8 cellular contexts compared by ENCODE assay signal in genomic region chr1:1324084-1324523, GRCh38. TPM values are rescaled to one million over a fixed set of nuclear protein-coding genes. Genes with fewer than 3 reads are reported as not detected.
DNase-seq lines count a peak whose midpoint lies in the region; ATAC-seq, FAIRE-seq and TF ChIP-seq lines count a peak whose summit lies in the region.

No MANE protein-coding gene starts in this region.

- H4K20me1 ChIP-seq in HepG2 (ENCODE audit: insufficient read depth, low read length): peaks cover 5% of the 10 kb centered on the region; the same call in 1 of the 2 replicates

- peak overlapping the region; percentile 96 for H3K9ac ChIP-seq in HepG2 (ENCODE audit: insufficient read depth, low read depth, low read length)

- H3K27ac ChIP-seq in HepG2 (ENCODE audit: extremely low read length, insufficient read depth, low read length) (peak overlapping the region; percentile 69), upper lobe of right lung (peak overlapping the region; percentile 91)

- no CpG with 5 or more reads among the region's 41 CpGs for WGBS in HepG2 (ENCODE audit: low lambda C conversion rate)

- H3K36me3 ChIP-seq in HepG2 (replicated peaks in 1 of 2; ENCODE audit: control insufficient read depth in 1 of 2, insufficient read depth in 2 of 2, low read length in 2 of 2) (peaks cover 8 to 16% of the 10 kb centered on the region in 2 experiments; a peak in 4 of 5 replicates), upper lobe of right lung (peaks cover 25% of the 10 kb centered on the region)

- intact Hi-C loops in activated T-helper 1 cell treated with anti-CD3 and anti-CD28 coated beads, Interleukin-12 subunit alpha, Interleukin-12 subunit beta, Interleukin-2, Interleukin-4 antibody, amounts not matched to agents 30 ng/mL and 10 ng/mL and 1 ng/mL, durations not matched to agents 14 hours and 24 hours and 36 hours (cut with micrococcal nuclease): loop anchor here (1.0 kb wide), 3 partner anchors 16 to 208 kb away; partner anchors contain the start of genes AURKAIP1, C1orf159 and PUSL1
- intact Hi-C loops in HepG2 (cut with micrococcal nuclease; ENCODE audit: unreplicated experiment): loop anchor here (2.0 kb wide), 1 partner anchor 21 kb away; no protein-coding TSS in a partner anchor
- intact Hi-C loops in upper lobe of right lung (cut with DNase I): no loop called here

- 0 out of 2 replicates have a peak, but pooled peaks have one; percentile 18 for TF ChIP-seq RAD21 in HepG2 (CRISPR knock-in tag; IDR thresholded peaks at IDR 0.05)

- no peak for FAIRE-seq in HepG2 (lab: Jason Lieb, UNC)

- H3K4me1 Mint-ChIP-seq in activated T-helper 1 cell treated with anti-CD3 and anti-CD28 coated beads, Interleukin-12 subunit alpha, Interleukin-12 subunit beta, Interleukin-2, Interleukin-4 antibody, amounts not matched to agents 30 ng/mL and 10 ng/mL and 1 ng/mL, durations not matched to agents 14 hours and 24 hours and 36 hours (ENCODE audit: low read depth): peaks cover 20% of the 10 kb centered on the region

- H3K4me3 Mint-ChIP-seq in activated T-helper 1 cell treated with anti-CD3 and anti-CD28 coated beads, Interleukin-12 subunit alpha, Interleukin-12 subunit beta, Interleukin-2, Interleukin-4 antibody, amounts not matched to agents 30 ng/mL and 10 ng/mL and 1 ng/mL, durations not matched to agents 14 hours and 24 hours and 36 hours: peak overlapping the region; percentile 72

- no peaks in the 10 kb centered on the region for H3K9me3 ChIP-seq in HepG2 (ENCODE audit: low read length)
- no peaks in the 10 kb centered on the region for H3K9me3 ChIP-seq in upper lobe of right lung

- TF ChIP-seq POLR2A in HepG2 (IDR thresholded peaks at IDR 0.05; ENCODE audit: insufficient read depth in 1 of 2, low read depth in 2 of 2, low read length in 2 of 2): no peak

- H2AFZ ChIP-seq in HepG2 (ENCODE audit: low read length): no peak overlapping the region

- peak overlapping the region; percentile 68 to 99 (median 95); a peak in 5 of 6 replicates for H3K4me3 ChIP-seq in HepG2 (replicated peaks in 1 of 3; ENCODE audit: insufficient read depth in 1 of 3, low read depth in 2 of 3, low read length in 3 of 3)
- H3K4me3 ChIP-seq in upper lobe of right lung: peak overlapping the region; percentile 98

- H3K4me1 ChIP-seq in HepG2 (ENCODE audit: insufficient read depth, low read length) (peaks cover 23% of the 10 kb centered on the region), upper lobe of right lung (peaks cover 27% of the 10 kb centered on the region)

- peaks cover 8% of the 10 kb centered on the region for H3K36me3 Mint-ChIP-seq in activated T-helper 1 cell treated with anti-CD3 and anti-CD28 coated beads, Interleukin-12 subunit alpha, Interleukin-12 subunit beta, Interleukin-2, Interleukin-4 antibody, amounts not matched to agents 30 ng/mL and 10 ng/mL and 1 ng/mL, durations not matched to agents 14 hours and 24 hours and 36 hours (ENCODE audit: low read depth)

- POLR2A ChIA-PET in HepG2 (lab: Yijun Ruan, JAX): no interaction called here

- H3K27ac Mint-ChIP-seq in activated T-helper 1 cell treated with anti-CD3 and anti-CD28 coated beads, Interleukin-12 subunit alpha, Interleukin-12 subunit beta, Interleukin-2, Interleukin-4 antibody, amounts not matched to agents 30 ng/mL and 10 ng/mL and 1 ng/mL, durations not matched to agents 14 hours and 24 hours and 36 hours: no peak overlapping the region

- no peak for DNase-seq in activated T-helper 1 cell treated with anti-CD3 and anti-CD28 coated beads, Interleukin-12 subunit alpha, Interleukin-12 subunit beta, Interleukin-2, Interleukin-4 antibody, amounts not matched to agents 30 ng/mL and 10 ng/mL and 1 ng/mL, durations not matched to agents 14 hours and 24 hours and 36 hours (ENCODE audit: low spot score)
- no peak for DNase-seq in HepG2 (ENCODE audit: low spot score)
- no peak for DNase-seq in upper lobe of right lung
- DNase-seq in SW480 (ENCODE audit: low spot score): no peak
- no peak for DNase-seq in nucleus accumbens (lab: John Stamatoyannopoulos, UW)

- ATAC-seq in GM19023 (IDR thresholded peaks at IDR 0.05; ENCODE audit: unreplicated experiment): peak; percentile 29
- peak; percentile 27 for ATAC-seq in HG02938 (IDR thresholded peaks at IDR 0.05; ENCODE audit: unreplicated experiment)
- ATAC-seq in HepG2: peak; percentile 3
- no peak for ATAC-seq in upper lobe of right lung
- ATAC-seq in GM18519 (IDR thresholded peaks at IDR 0.05; ENCODE audit: low FRiP score, unreplicated experiment): no peak

- CTCF ChIA-PET in HepG2 (lab: Yijun Ruan, JAX; ENCODE audit: low intra/inter-chr PET ratio, low total read pairs): no interaction called here

- peak overlapping the region; percentile 67 for H3K4me2 ChIP-seq in HepG2 (ENCODE audit: low read depth, low read length)

- H3K79me2 ChIP-seq in HepG2 (ENCODE audit: insufficient read depth, low read length): peaks cover 52% of the 10 kb centered on the region

- no TSS peak for BruUV-seq in HepG2 (replicated peaks; lab: Mats Ljungman, UMichigan)

- TF ChIP-seq CTCF in HepG2 (CRISPR knock-in tag; IDR thresholded peaks at IDR 0.05) (no peak), upper lobe of right lung (IDR thresholded peaks at IDR 0.05) (no peak)

- H3K27me3 Mint-ChIP-seq in activated T-helper 1 cell treated with anti-CD3 and anti-CD28 coated beads, Interleukin-12 subunit alpha, Interleukin-12 subunit beta, Interleukin-2, Interleukin-4 antibody, amounts not matched to agents 30 ng/mL and 10 ng/mL and 1 ng/mL, durations not matched to agents 14 hours and 24 hours and 36 hours (ENCODE audit: insufficient read depth): no peaks in the 10 kb centered on the region

- H3K27me3 ChIP-seq in HepG2 (ENCODE audit: control insufficient read depth in 1 of 2, insufficient read depth in 2 of 2, low read length in 2 of 2): no peaks in the 10 kb centered on the region
- no peaks in the 10 kb centered on the region for H3K27me3 ChIP-seq in upper lobe of right lung

- H3K9me3 Mint-ChIP-seq in activated T-helper 1 cell treated with anti-CD3 and anti-CD28 coated beads, Interleukin-12 subunit alpha, Interleukin-12 subunit beta, Interleukin-2, Interleukin-4 antibody, amounts not matched to agents 30 ng/mL and 10 ng/mL and 1 ng/mL, durations not matched to agents 14 hours and 24 hours and 36 hours: no peaks in the 10 kb centered on the region

- TF ChIP-seq EP300 in HepG2 (IDR thresholded peaks at IDR 0.05; ENCODE audit: low read depth in 2 of 2, low read length in 2 of 2): no peak
- TF ChIP-seq EP300 in HepG2 (CRISPR knock-in tag; IDR thresholded peaks at IDR 0.05; ENCODE audit: borderline replicate concordance): no peak

- in situ Hi-C loops in HepG2 (cut with HindIII; ENCODE audit: extremely low pct_ligation_motif_present, low pct_unique_long_range_greater_than_20kb): no loop called here

RNA-seq across cellular contexts. Expression of gene INTS11, which starts 0.4 kb away (rescaled TPM):
- total RNA-seq in activated T-helper 1 cell treated with anti-CD3 and anti-CD28 coated beads, Interleukin-12 subunit alpha, Interleukin-12 subunit beta, Interleukin-2, Interleukin-4 antibody, amounts not matched to agents 30 ng/mL and 10 ng/mL and 1 ng/mL, durations not matched to agents 14 hours and 24 hours and 36 hours: 144 and 147 TPM in 2 replicates
- total RNA-seq in HepG2 (2016; rRNA removed; fragmentation: Illumina TruSeq; extraction: Trizol) (46.4 and 52.8 TPM in 2 replicates), upper lobe of right lung (81.9 TPM)
- total RNA-seq in HepG2 (2016; cell fraction: cytosol; rRNA removed; fragmentation: Illumina TruSeq; extraction: Trizol; ENCODE audit: low read depth): 23.1 and 23.4 TPM in 2 replicates
- 37.6 and 53.6 TPM in 2 replicates for total RNA-seq in HepG2 (2016; cell fraction: insoluble cytoplasmic fraction; rRNA removed; fragmentation: Illumina TruSeq; extraction: Trizol)
- 22.1 and 22.9 TPM in 2 replicates for total RNA-seq in HepG2 (2016; cell fraction: membrane; rRNA removed; fragmentation: Illumina TruSeq; extraction: Trizol)
- 43.7 and 54.4 TPM in 2 replicates for total RNA-seq in HepG2 (2016; cell fraction: nucleus; rRNA removed; fragmentation: Illumina TruSeq; extraction: Trizol)
- 94.8 and 104 TPM in 2 replicates for polyA plus RNA-seq in HepG2 (2011; rRNA removed)
- polyA plus RNA-seq in HepG2 (2011; cell fraction: cytosol; rRNA removed): 80.0 and 107 TPM in 2 replicates
- polyA plus RNA-seq in HepG2 (2011; cell fraction: nucleus; rRNA removed): 412 and 553 TPM in 2 replicates
- 69.0 and 86.1 TPM in 2 replicates for polyA plus RNA-seq in HepG2 (2012)
- polyA plus RNA-seq in HepG2 (2016; cell fraction: cytosol; fragmentation: Illumina TruSeq; extraction: Trizol; ENCODE audit: low read depth): 11.0 and 11.1 TPM in 2 replicates
- 38.3 and 53.4 TPM in 2 replicates for polyA plus RNA-seq in HepG2 (2016; cell fraction: insoluble cytoplasmic fraction; fragmentation: Illumina TruSeq; extraction: Trizol; ENCODE audit: low read depth)
- polyA plus RNA-seq in HepG2 (2016; cell fraction: membrane; fragmentation: Illumina TruSeq; extraction: Trizol; ENCODE audit: low read depth): 14.8 and 15.0 TPM in 2 replicates
- 173 and 181 TPM in 2 replicates for polyA plus RNA-seq in HepG2 (2016; cell fraction: nucleus; fragmentation: Illumina TruSeq; extraction: Trizol; ENCODE audit: insufficient read depth, low read depth)
- polyA minus RNA-seq in HepG2 (2011; rRNA and poly(A)+ RNA removed; ENCODE audit: low replicate concordance): 120 and 176 TPM in 2 replicates
- 37.5 and 38.1 TPM in 2 replicates for polyA minus RNA-seq in HepG2 (2011; cell fraction: cytosol; rRNA and poly(A)+ RNA removed)
- polyA minus RNA-seq in HepG2 (2011; cell fraction: nucleus; rRNA and poly(A)+ RNA removed): 64.4 and 69.0 TPM in 2 replicates

RNA-seq across cellular contexts. Expression of gene CPTP, which starts 0.5 kb away (rescaled TPM):
- total RNA-seq in activated T-helper 1 cell treated with anti-CD3 and anti-CD28 coated beads, Interleukin-12 subunit alpha, Interleukin-12 subunit beta, Interleukin-2, Interleukin-4 antibody, amounts not matched to agents 30 ng/mL and 10 ng/mL and 1 ng/mL, durations not matched to agents 14 hours and 24 hours and 36 hours: 13.6 and 14.6 TPM in 2 replicates
- total RNA-seq in HepG2 (2016; rRNA removed; fragmentation: Illumina TruSeq; extraction: Trizol) (7.2 and 9.3 TPM in 2 replicates), upper lobe of right lung (20.4 TPM)
- 6.9 and 8.7 TPM in 2 replicates for total RNA-seq in HepG2 (2016; cell fraction: cytosol; rRNA removed; fragmentation: Illumina TruSeq; extraction: Trizol; ENCODE audit: low read depth)
- total RNA-seq in HepG2 (2016; cell fraction: insoluble cytoplasmic fraction; rRNA removed; fragmentation: Illumina TruSeq; extraction: Trizol): 6.2 and 9.8 TPM in 2 replicates
- total RNA-seq in HepG2 (2016; cell fraction: membrane; rRNA removed; fragmentation: Illumina TruSeq; extraction: Trizol): 15.1 and 19.3 TPM in 2 replicates
- 7.2 and 8.0 TPM in 2 replicates for total RNA-seq in HepG2 (2016; cell fraction: nucleus; rRNA removed; fragmentation: Illumina TruSeq; extraction: Trizol)
- polyA plus RNA-seq in HepG2 (2011; rRNA removed): 5.5 and 8.0 TPM in 2 replicates
- 7.7 and 13.2 TPM in 2 replicates for polyA plus RNA-seq in HepG2 (2011; cell fraction: cytosol; rRNA removed)
- 11.5 and 12.6 TPM in 2 replicates for polyA plus RNA-seq in HepG2 (2011; cell fraction: nucleus; rRNA removed)
- polyA plus RNA-seq in HepG2 (2012): 7.1 and 9.6 TPM in 2 replicates
- 12.5 and 15.0 TPM in 2 replicates for polyA plus RNA-seq in HepG2 (2016; cell fraction: cytosol; fragmentation: Illumina TruSeq; extraction: Trizol; ENCODE audit: low read depth)
- 13.9 and 15.2 TPM in 2 replicates for polyA plus RNA-seq in HepG2 (2016; cell fraction: insoluble cytoplasmic fraction; fragmentation: Illumina TruSeq; extraction: Trizol; ENCODE audit: low read depth)
- polyA plus RNA-seq in HepG2 (2016; cell fraction: membrane; fragmentation: Illumina TruSeq; extraction: Trizol; ENCODE audit: low read depth): 23.5 and 26.0 TPM in 2 replicates
- 16.7 and 16.9 TPM in 2 replicates for polyA plus RNA-seq in HepG2 (2016; cell fraction: nucleus; fragmentation: Illumina TruSeq; extraction: Trizol; ENCODE audit: insufficient read depth, low read depth)
- polyA minus RNA-seq in HepG2 (2011; rRNA and poly(A)+ RNA removed; ENCODE audit: low replicate concordance): 9.3 and 18.2 TPM in 2 replicates
- 13.4 and 15.4 TPM in 2 replicates for polyA minus RNA-seq in HepG2 (2011; cell fraction: cytosol; rRNA and poly(A)+ RNA removed)
- polyA minus RNA-seq in HepG2 (2011; cell fraction: nucleus; rRNA and poly(A)+ RNA removed): 9.8 and 11.6 TPM in 2 replicates

RNA-seq across cellular contexts. Expression of gene TAS1R3, which starts 7.0 kb away (rescaled TPM):
- 0.22 and 0.34 TPM in 2 replicates for total RNA-seq in activated T-helper 1 cell treated with anti-CD3 and anti-CD28 coated beads, Interleukin-12 subunit alpha, Interleukin-12 subunit beta, Interleukin-2, Interleukin-4 antibody, amounts not matched to agents 30 ng/mL and 10 ng/mL and 1 ng/mL, durations not matched to agents 14 hours and 24 hours and 36 hours
- total RNA-seq in HepG2 (2016; rRNA removed; fragmentation: Illumina TruSeq; extraction: Trizol): 0.15 TPM in 1 of 2 replicates, not detected in the other
- not detected in 2 replicates for total RNA-seq in HepG2 (2016; cell fraction: cytosol; rRNA removed; fragmentation: Illumina TruSeq; extraction: Trizol; ENCODE audit: low read depth)
- total RNA-seq in HepG2 (2016; cell fraction: insoluble cytoplasmic fraction; rRNA removed; fragmentation: Illumina TruSeq; extraction: Trizol): 0.13 TPM in 1 of 2 replicates, not detected in the other
- not detected in 2 replicates for total RNA-seq in HepG2 (2016; cell fraction: membrane; rRNA removed; fragmentation: Illumina TruSeq; extraction: Trizol)
- total RNA-seq in HepG2 (2016; cell fraction: nucleus; rRNA removed; fragmentation: Illumina TruSeq; extraction: Trizol): 0.12 and 0.25 TPM in 2 replicates
- polyA plus RNA-seq in HepG2 (2011; rRNA removed): 0.13 and 0.20 TPM in 2 replicates
- polyA plus RNA-seq in HepG2 (2011; cell fraction: cytosol; rRNA removed): 0.13 and 0.21 TPM in 2 replicates
- 1.5 and 2.4 TPM in 2 replicates for polyA plus RNA-seq in HepG2 (2011; cell fraction: nucleus; rRNA removed)
- polyA plus RNA-seq in HepG2 (2012): 0.17 TPM in 2 replicates
- polyA plus RNA-seq in HepG2 (2016; cell fraction: cytosol; fragmentation: Illumina TruSeq; extraction: Trizol; ENCODE audit: low read depth): not detected in 2 replicates
- not detected in 2 replicates for polyA plus RNA-seq in HepG2 (2016; cell fraction: insoluble cytoplasmic fraction; fragmentation: Illumina TruSeq; extraction: Trizol; ENCODE audit: low read depth)
- 0.07 TPM in 1 of 2 replicates, not detected in the other for polyA plus RNA-seq in HepG2 (2016; cell fraction: membrane; fragmentation: Illumina TruSeq; extraction: Trizol; ENCODE audit: low read depth)
- 0.25 and 0.30 TPM in 2 replicates for polyA plus RNA-seq in HepG2 (2016; cell fraction: nucleus; fragmentation: Illumina TruSeq; extraction: Trizol; ENCODE audit: insufficient read depth, low read depth)
- polyA minus RNA-seq in HepG2 (2011; rRNA and poly(A)+ RNA removed; ENCODE audit: low replicate concordance): 1.2 TPM in 2 replicates
- polyA minus RNA-seq in HepG2 (2011; cell fraction: cytosol; rRNA and poly(A)+ RNA removed): 0.20 and 0.26 TPM in 2 replicates
- 0.64 and 0.75 TPM in 2 replicates for polyA minus RNA-seq in HepG2 (2011; cell fraction: nucleus; rRNA and poly(A)+ RNA removed)
- 0.32 TPM for total RNA-seq in upper lobe of right lung

RNA-seq across cellular contexts. Expression of gene PUSL1, which starts 15.7 kb away (rescaled TPM):
- 34.6 and 36.8 TPM in 2 replicates for total RNA-seq in activated T-helper 1 cell treated with anti-CD3 and anti-CD28 coated beads, Interleukin-12 subunit alpha, Interleukin-12 subunit beta, Interleukin-2, Interleukin-4 antibody, amounts not matched to agents 30 ng/mL and 10 ng/mL and 1 ng/mL, durations not matched to agents 14 hours and 24 hours and 36 hours
- total RNA-seq in HepG2 (2016; rRNA removed; fragmentation: Illumina TruSeq; extraction: Trizol) (21.7 and 22.2 TPM in 2 replicates), upper lobe of right lung (14.2 TPM)
- 24.8 and 28.1 TPM in 2 replicates for total RNA-seq in HepG2 (2016; cell fraction: cytosol; rRNA removed; fragmentation: Illumina TruSeq; extraction: Trizol; ENCODE audit: low read depth)
- total RNA-seq in HepG2 (2016; cell fraction: insoluble cytoplasmic fraction; rRNA removed; fragmentation: Illumina TruSeq; extraction: Trizol): 20.1 and 22.6 TPM in 2 replicates
- 31.7 and 36.4 TPM in 2 replicates for total RNA-seq in HepG2 (2016; cell fraction: membrane; rRNA removed; fragmentation: Illumina TruSeq; extraction: Trizol)
- total RNA-seq in HepG2 (2016; cell fraction: nucleus; rRNA removed; fragmentation: Illumina TruSeq; extraction: Trizol): 11.4 and 12.3 TPM in 2 replicates
- 8.3 and 9.8 TPM in 2 replicates for polyA plus RNA-seq in HepG2 (2011; rRNA removed)
- 7.8 and 16.6 TPM in 2 replicates for polyA plus RNA-seq in HepG2 (2011; cell fraction: cytosol; rRNA removed)
- polyA plus RNA-seq in HepG2 (2011; cell fraction: nucleus; rRNA removed): 25.8 and 26.1 TPM in 2 replicates
- 3.8 and 6.3 TPM in 2 replicates for polyA plus RNA-seq in HepG2 (2012)
- polyA plus RNA-seq in HepG2 (2016; cell fraction: cytosol; fragmentation: Illumina TruSeq; extraction: Trizol; ENCODE audit: low read depth): 31.1 and 33.4 TPM in 2 replicates
- polyA plus RNA-seq in HepG2 (2016; cell fraction: insoluble cytoplasmic fraction; fragmentation: Illumina TruSeq; extraction: Trizol; ENCODE audit: low read depth): 23.1 and 24.5 TPM in 2 replicates
- polyA plus RNA-seq in HepG2 (2016; cell fraction: membrane; fragmentation: Illumina TruSeq; extraction: Trizol; ENCODE audit: low read depth): 29.1 and 32.2 TPM in 2 replicates
- polyA plus RNA-seq in HepG2 (2016; cell fraction: nucleus; fragmentation: Illumina TruSeq; extraction: Trizol; ENCODE audit: insufficient read depth, low read depth): 20.2 and 22.1 TPM in 2 replicates
- polyA minus RNA-seq in HepG2 (2011; rRNA and poly(A)+ RNA removed; ENCODE audit: low replicate concordance): 13.5 and 21.4 TPM in 2 replicates
- polyA minus RNA-seq in HepG2 (2011; cell fraction: cytosol; rRNA and poly(A)+ RNA removed): 5.6 and 5.9 TPM in 2 replicates
- 6.5 and 9.0 TPM in 2 replicates for polyA minus RNA-seq in HepG2 (2011; cell fraction: nucleus; rRNA and poly(A)+ RNA removed)

RNA-seq across cellular contexts. Expression of gene ACAP3, which starts 16.4 kb away (rescaled TPM):
- total RNA-seq in activated T-helper 1 cell treated with anti-CD3 and anti-CD28 coated beads, Interleukin-12 subunit alpha, Interleukin-12 subunit beta, Interleukin-2, Interleukin-4 antibody, amounts not matched to agents 30 ng/mL and 10 ng/mL and 1 ng/mL, durations not matched to agents 14 hours and 24 hours and 36 hours: 47.7 and 55.1 TPM in 2 replicates
- total RNA-seq in HepG2 (2016; rRNA removed; fragmentation: Illumina TruSeq; extraction: Trizol) (16.4 and 29.4 TPM in 2 replicates), upper lobe of right lung (55.2 TPM)
- 10.4 and 10.9 TPM in 2 replicates for total RNA-seq in HepG2 (2016; cell fraction: cytosol; rRNA removed; fragmentation: Illumina TruSeq; extraction: Trizol; ENCODE audit: low read depth)
- total RNA-seq in HepG2 (2016; cell fraction: insoluble cytoplasmic fraction; rRNA removed; fragmentation: Illumina TruSeq; extraction: Trizol): 13.5 and 33.2 TPM in 2 replicates
- 10.5 and 11.3 TPM in 2 replicates for total RNA-seq in HepG2 (2016; cell fraction: membrane; rRNA removed; fragmentation: Illumina TruSeq; extraction: Trizol)
- 35.1 and 37.0 TPM in 2 replicates for total RNA-seq in HepG2 (2016; cell fraction: nucleus; rRNA removed; fragmentation: Illumina TruSeq; extraction: Trizol)
- 50.8 and 56.3 TPM in 2 replicates for polyA plus RNA-seq in HepG2 (2011; rRNA removed)
- polyA plus RNA-seq in HepG2 (2011; cell fraction: cytosol; rRNA removed): 13.0 and 18.3 TPM in 2 replicates
- 917 and 1,082 TPM in 2 replicates for polyA plus RNA-seq in HepG2 (2011; cell fraction: nucleus; rRNA removed)
- 32.6 and 50.5 TPM in 2 replicates for polyA plus RNA-seq in HepG2 (2012)
- 2.3 and 2.4 TPM in 2 replicates for polyA plus RNA-seq in HepG2 (2016; cell fraction: cytosol; fragmentation: Illumina TruSeq; extraction: Trizol; ENCODE audit: low read depth)
- polyA plus RNA-seq in HepG2 (2016; cell fraction: insoluble cytoplasmic fraction; fragmentation: Illumina TruSeq; extraction: Trizol; ENCODE audit: low read depth): 11.7 and 14.4 TPM in 2 replicates
- polyA plus RNA-seq in HepG2 (2016; cell fraction: membrane; fragmentation: Illumina TruSeq; extraction: Trizol; ENCODE audit: low read depth): 6.7 and 8.0 TPM in 2 replicates
- 144 and 162 TPM in 2 replicates for polyA plus RNA-seq in HepG2 (2016; cell fraction: nucleus; fragmentation: Illumina TruSeq; extraction: Trizol; ENCODE audit: insufficient read depth, low read depth)
- polyA minus RNA-seq in HepG2 (2011; rRNA and poly(A)+ RNA removed; ENCODE audit: low replicate concordance): 19.2 and 70.6 TPM in 2 replicates
- polyA minus RNA-seq in HepG2 (2011; cell fraction: cytosol; rRNA and poly(A)+ RNA removed): 16.2 and 18.0 TPM in 2 replicates
- 47.0 and 52.1 TPM in 2 replicates for polyA minus RNA-seq in HepG2 (2011; cell fraction: nucleus; rRNA and poly(A)+ RNA removed)

Comparison
In these comparisons a context has a peak if more than half of its experiments do, and no peak if none do; other contexts are left out.
1. ATAC-seq: peak in GM19023 (single experiment), HG02938 (single experiment) and HepG2 (single experiment); none in upper lobe of right lung (single experiment) and GM18519 (single experiment).